8 cellular contexts compared by ENCODE assay signal in genomic region chr22:43142881-43143562, GRCh38. TPM values are rescaled to one million over a fixed set of nuclear protein-coding genes. Genes with fewer than 3 reads are reported as not detected.
A peak's percentile ranks its signal among the peaks of the same experiment; 100 is the strongest.
DNase-seq lines count a peak whose midpoint lies in the region; ATAC-seq and TF ChIP-seq lines count a peak whose summit lies in the region.

A gene with protein sequence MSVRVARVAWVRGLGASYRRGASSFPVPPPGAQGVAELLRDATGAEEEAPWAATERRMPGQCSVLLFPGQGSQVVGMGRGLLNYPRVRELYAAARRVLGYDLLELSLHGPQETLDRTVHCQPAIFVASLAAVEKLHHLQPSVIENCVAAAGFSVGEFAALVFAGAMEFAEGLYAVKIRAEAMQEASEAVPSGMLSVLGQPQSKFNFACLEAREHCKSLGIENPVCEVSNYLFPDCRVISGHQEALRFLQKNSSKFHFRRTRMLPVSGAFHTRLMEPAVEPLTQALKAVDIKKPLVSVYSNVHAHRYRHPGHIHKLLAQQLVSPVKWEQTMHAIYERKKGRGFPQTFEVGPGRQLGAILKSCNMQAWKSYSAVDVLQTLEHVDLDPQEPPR (minus strand): TSS chr22:43143398. CDS start chr22:43143348, 50 bp downstream.

- H3K27me3 ChIP-seq in SK-N-SH (ENCODE audit: insufficient read depth), result no peaks in the 10 kb centered on the region

- H3K4me1 Mint-ChIP-seq in activated naive CD4-positive, alpha-beta T cell treated with anti-CD3 and anti-CD28 coated beads, Interleukin-2, amount 10 ng/mL, durations not matched to agents 7 days and 5 days, result peaks cover 47% of the 10 kb centered on the region

- H3K36me3 ChIP-seq in SK-N-SH (replicated peaks in 1 of 2; ENCODE audit: control insufficient read depth in 1 of 2, insufficient read depth in 2 of 2, low read length in 1 of 2), result peaks cover 0 to 4% of the 10 kb centered on the region in 2 experiments

- H3K27me3 Mint-ChIP-seq in activated naive CD4-positive, alpha-beta T cell treated with anti-CD3 and anti-CD28 coated beads, Interleukin-2, amount 10 ng/mL, durations not matched to agents 7 days and 5 days, result no peaks in the 10 kb centered on the region

- H3F3A ChIP-seq in SK-N-SH (replicated peaks; ENCODE audit: insufficient read depth), result no peaks in the 10 kb centered on the region

- TF ChIP-seq RAD21 in SK-N-SH (IDR thresholded peaks at IDR 0.05; ENCODE audit: low read length), result no peak

- peak within 1 kb of the TSS; percentile 86 for H3K4me3 Mint-ChIP-seq in activated naive CD4-positive, alpha-beta T cell treated with anti-CD3 and anti-CD28 coated beads, Interleukin-2, amount 10 ng/mL, durations not matched to agents 7 days and 5 days

- WGBS in SK-N-SH (ENCODE audit: low lambda C conversion rate), result 0% methylated on average over 2 of the region's 83 CpGs

- TF ChIP-seq EP300 in SK-N-SH (IDR thresholded peaks at IDR 0.05; ENCODE audit: borderline replicate concordance in 1 of 2, low read depth in 1 of 2, low read length in 1 of 2), result no peak

- peaks cover 0 to 3% of the 10 kb centered on the region in 2 experiments; a peak in 1 of 4 replicates for H3K4me1 ChIP-seq in SK-N-SH (ENCODE audit: control insufficient read depth in 1 of 2, insufficient read depth in 2 of 2, low read depth in 1 of 2, low read length in 1 of 2)

- H3K4me3 ChIP-seq in SK-N-SH (ENCODE audit: low read depth in 2 of 2, low read length in 1 of 2), result peak within 1 kb of the TSS; percentile 64 to 76

- H2AFZ ChIP-seq in SK-N-SH (ENCODE audit: low read depth), result peak within 1 kb of the TSS; percentile 89

- no peaks in the 10 kb centered on the region for H4K20me1 ChIP-seq in SK-N-SH (ENCODE audit: insufficient read depth)

- H3K9me3 Mint-ChIP-seq in activated naive CD4-positive, alpha-beta T cell treated with anti-CD3 and anti-CD28 coated beads, Interleukin-2, amount 10 ng/mL, durations not matched to agents 7 days and 5 days, result no peaks in the 10 kb centered on the region

- no peak for TF ChIP-seq CTCF in SK-N-SH (IDR thresholded peaks at IDR 0.05)

- peak; percentile 79 for ATAC-seq in GM21786 (IDR thresholded peaks at IDR 0.05; ENCODE audit: unreplicated experiment)

- no peaks in the 10 kb centered on the region for H3K9me2 ChIP-seq in SK-N-SH

- POLR2A ChIA-PET in SK-N-SH (lab: Yijun Ruan, JAX), result no interaction called here

- DNase-seq in Daoy (ENCODE audit: low read depth) (peak; percentile 87), M059J (ENCODE audit: low read depth) (peak; percentile 54), SK-N-SH (peak; percentile 89), germinal center (ENCODE audit: low spot score) (peak; percentile 85), nucleus accumbens (lab: John Stamatoyannopoulos, UW) (peak in 54 of 56 donors; percentile 25 to 91 (median 77)), substantia nigra (lab: John Stamatoyannopoulos, UW) (peak in 47 of 49 donors; percentile 32 to 90 (median 76))
- DNase-seq in activated naive CD4-positive, alpha-beta T cell treated with anti-CD3 and anti-CD28 coated beads, Interleukin-2, amount 10 ng/mL, durations not matched to agents 7 days and 5 days, result peak; percentile 85

- CTCF ChIA-PET in SK-N-SH (lab: Yijun Ruan, JAX), result no interaction called here
- CTCF ChIA-PET in activated naive CD4-positive, alpha-beta T cell treated with anti-CD3 and anti-CD28 coated beads, Interleukin-2, amount 10 ng/mL, durations not matched to agents 7 days and 5 days (lab: Charles Lee), result interaction anchor here (0.9 kb wide), 1 partner anchor 44 kb away, joined by 4 read pairs; no protein-coding TSS in a partner anchor

- H3K79me2 ChIP-seq in SK-N-SH (ENCODE audit: insufficient read depth), result peaks cover 14% of the 10 kb centered on the region; the same call in 1 of the 2 replicates

- no peaks in the 10 kb centered on the region for H3K9me3 ChIP-seq in SK-N-SH

- H3K4me2 ChIP-seq in SK-N-SH, result peak within 1 kb of the TSS; percentile 76

- H3K27ac ChIP-seq in SK-N-SH (ENCODE audit: low read depth in 2 of 2, low read length in 1 of 2), result peak within 1 kb of the TSS; percentile 39 to 65
- H3K27ac ChIP-seq in substantia nigra (ENCODE audit: low read depth, low read length, poor library complexity, severe bottlenecking), result peak within 1 kb of the TSS; percentile 67

- peak within 1 kb of the TSS; percentile 65 for H3K9ac ChIP-seq in SK-N-SH

- H3K27ac Mint-ChIP-seq in activated naive CD4-positive, alpha-beta T cell treated with anti-CD3 and anti-CD28 coated beads, Interleukin-2, amount 10 ng/mL, durations not matched to agents 7 days and 5 days, result peak within 1 kb of the TSS; percentile 89

- H3K36me3 Mint-ChIP-seq in activated naive CD4-positive, alpha-beta T cell treated with anti-CD3 and anti-CD28 coated beads, Interleukin-2, amount 10 ng/mL, durations not matched to agents 7 days and 5 days, result peaks cover 6% of the 10 kb centered on the region

TF ChIP-seq in SK-N-SH, 30 proteins besides CTCF, POLR2A, EP300 and RAD21:
- TF ChIP-seq TAF1 (IDR thresholded peaks at IDR 0.05; ENCODE audit: borderline replicate concordance, low read depth, low read length), result peak; percentile 56; the same call in 1 of the 2 replicates
- peak; percentile 57 for TF ChIP-seq ELF1 (IDR thresholded peaks at IDR 0.05)
- peak; percentile 31 for TF ChIP-seq CHD2 (IDR thresholded peaks at IDR 0.05; ENCODE audit: low read length, partially characterized antibody)
- TF ChIP-seq RFX5 (IDR thresholded peaks at IDR 0.05; ENCODE audit: low read length), result no peak
- TF ChIP-seq NRF1 (IDR thresholded peaks at IDR 0.05; ENCODE audit: low read depth, low read length), result peak; percentile 62
- TF ChIP-seq IRF3 (IDR thresholded peaks at IDR 0.05; ENCODE audit: low read depth, low read length), result no peak
- TF ChIP-seq MXI1 (IDR thresholded peaks at IDR 0.05; ENCODE audit: low read depth, low read length), result peak; percentile 54; the same call in 1 of the 2 replicates
- peak; percentile 80 for TF ChIP-seq GABPA (IDR thresholded peaks at IDR 0.05; ENCODE audit: low read depth)
- TF ChIP-seq RCOR1 (IDR thresholded peaks at IDR 0.05; ENCODE audit: low read length), result no peak
- no peak for TF ChIP-seq FOSL2 (IDR thresholded peaks at IDR 0.05; ENCODE audit: borderline replicate concordance, low read depth)
- no peak for TF ChIP-seq SMC3 (IDR thresholded peaks at IDR 0.05; ENCODE audit: low read depth, low read length)
- no peak for TF ChIP-seq FOXJ3 (CRISPR knock-in tag; IDR thresholded peaks at IDR 0.05)
TF ChIP-seq in SK-N-SH: peak in this region for 6.

RNA-seq across cellular contexts. Expression of the gene that starts here (rescaled TPM):
- 20.2 and 30.6 TPM in 2 replicates for total RNA-seq in Daoy (2014; rRNA removed; shearing (Covaris generic))
- 14.7 and 15.3 TPM in 2 replicates for total RNA-seq in M059J (2014; rRNA removed; shearing (Covaris generic))
- polyA plus RNA-seq in SK-N-SH (2012; rRNA removed), result 12.0 and 13.1 TPM in 2 replicates
- polyA plus RNA-seq in SK-N-SH (2012; cell fraction: cytosol; rRNA removed), result 7.7 and 10.5 TPM in 2 replicates
- 8.9 and 13.2 TPM in 2 replicates for polyA plus RNA-seq in SK-N-SH (2012; cell fraction: nucleus; rRNA removed)

Comparison
In these comparisons a context has a peak if more than half of its experiments do, and no peak if none do; other contexts are left out.
1. Peak in every context shown above with its lines: DNase-seq, ATAC-seq, H3K4me3 ChIP-seq and H3K27ac ChIP-seq.